ENCODE assay signal across 20 cellular contexts in the genomic region with DNA sequence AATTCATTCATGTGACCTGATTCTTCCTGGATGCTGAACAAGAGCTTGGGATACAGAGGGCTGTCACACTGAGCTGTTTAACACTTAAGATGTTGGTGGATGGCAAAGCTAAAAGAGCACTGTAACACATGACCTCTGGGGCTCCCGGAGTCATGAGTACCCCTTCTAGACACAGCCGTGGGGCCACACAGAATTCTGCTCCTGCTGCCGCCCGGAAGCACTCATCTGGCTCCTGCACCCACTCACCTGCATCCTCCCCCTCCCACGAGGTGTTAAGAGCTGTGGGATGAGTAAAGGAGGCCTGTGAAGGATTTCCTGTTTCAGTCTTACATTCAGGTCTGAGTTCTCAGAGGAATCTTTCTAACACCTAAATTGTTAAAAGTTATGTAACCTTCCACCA.
A peak's percentile ranks its signal among the peaks of the same experiment; 100 is the strongest.
DNase-seq lines count a peak whose midpoint lies in the region; ATAC-seq lines count a peak whose summit lies in the region.
"Had no signal": no experiment of that assay in that cellular context is flagged by ENCODE, and none has a peak within 500 bp of the region (broad histone marks: within the 10 kb centered on the region; RNA-seq: fewer than 3 reads in every experiment).

No MANE protein-coding gene starts in this region.

- intact Hi-C loops in activated CD4-positive, alpha-beta memory T cell treated with anti-CD3 and anti-CD28 coated beads for 36 hours (cut with micrococcal nuclease) = loop anchor here (1.0 to 10.0 kb wide), 4 partner anchors 22 to 145 kb away; no protein-coding TSS in a partner anchor

- peaks cover 4% of the 10 kb centered on the region for H3K9me3 Mint-ChIP-seq in activated CD4-positive, alpha-beta memory T cell treated with anti-CD3 and anti-CD28 coated beads for 36 hours
- no peaks in the 10 kb centered on the region for H3K9me3 Mint-ChIP-seq in activated CD4-positive, alpha-beta memory T cell treated with anti-CD3 and anti-CD28 coated beads, Interleukin-2, amount 10 ng/mL, durations not matched to agents 7 days and 5 days
- H3K9me3 Mint-ChIP-seq in activated naive CD4-positive, alpha-beta T cell treated with anti-CD3 and anti-CD28 coated beads, Interleukin-2, amount 50 U/mL, for 72 hours = peaks cover 0 to 7% of the 10 kb centered on the region in 2 donors

- H3K4me1 Mint-ChIP-seq in activated CD4-positive, alpha-beta memory T cell treated with anti-CD3 and anti-CD28 coated beads for 36 hours (ENCODE audit: low read depth) = peaks cover 28% of the 10 kb centered on the region
- H3K4me1 Mint-ChIP-seq in activated CD4-positive, alpha-beta memory T cell treated with anti-CD3 and anti-CD28 coated beads, Interleukin-2, amount 10 ng/mL, durations not matched to agents 7 days and 5 days = peaks cover 8% of the 10 kb centered on the region

- peak; percentile 45 for ATAC-seq in HG02973 (IDR thresholded peaks at IDR 0.05; ENCODE audit: unreplicated experiment)
- peak; percentile 86 to 96 for ATAC-seq in activated naive CD4-positive, alpha-beta T cell treated with anti-CD3 and anti-CD28 coated beads, Interleukin-2, amount 50 U/mL, for 72 hours
- ATAC-seq: heart right ventricle, right lobe of liver had no signal

- no peak overlapping the region for H3K4me3 Mint-ChIP-seq in activated CD4-positive, alpha-beta memory T cell treated with anti-CD3 and anti-CD28 coated beads for 36 hours
- H3K4me3 Mint-ChIP-seq in activated CD4-positive, alpha-beta memory T cell treated with anti-CD3 and anti-CD28 coated beads, Interleukin-2, amount 10 ng/mL, durations not matched to agents 7 days and 5 days = no peak overlapping the region

- CTCF ChIA-PET in activated CD4-positive, alpha-beta memory T cell treated with anti-CD3 and anti-CD28 coated beads for 36 hours (lab: Charles Lee) = no interaction called here
- CTCF ChIA-PET in activated CD4-positive, alpha-beta memory T cell treated with anti-CD3 and anti-CD28 coated beads, Interleukin-2, amount 10 ng/mL, durations not matched to agents 7 days and 5 days (lab: Charles Lee) = no interaction called here

- no peaks in the 10 kb centered on the region for H3K27me3 Mint-ChIP-seq in activated CD4-positive, alpha-beta memory T cell treated with anti-CD3 and anti-CD28 coated beads for 36 hours
- no peaks in the 10 kb centered on the region for H3K27me3 Mint-ChIP-seq in activated CD4-positive, alpha-beta memory T cell treated with anti-CD3 and anti-CD28 coated beads, Interleukin-2, amount 10 ng/mL, durations not matched to agents 7 days and 5 days

- no peak overlapping the region for H3K27ac Mint-ChIP-seq in activated CD4-positive, alpha-beta memory T cell treated with anti-CD3 and anti-CD28 coated beads for 36 hours
- H3K27ac Mint-ChIP-seq in activated CD4-positive, alpha-beta memory T cell treated with anti-CD3 and anti-CD28 coated beads, Interleukin-2, amount 10 ng/mL, durations not matched to agents 7 days and 5 days = no peak overlapping the region
- no peak overlapping the region for H3K27ac Mint-ChIP-seq in activated naive CD4-positive, alpha-beta T cell treated with anti-CD3 and anti-CD28 coated beads, Interleukin-2, amount 50 U/mL, for 72 hours

- peak; percentile 71 for DNase-seq in activated CD4-positive, alpha-beta memory T cell treated with anti-CD3 and anti-CD28 coated beads for 36 hours
- DNase-seq in activated CD4-positive, alpha-beta memory T cell treated with anti-CD3 and anti-CD28 coated beads, Interleukin-2, amount 10 ng/mL, durations not matched to agents 7 days and 5 days = no peak
- DNase-seq in activated naive CD4-positive, alpha-beta T cell treated with anti-CD3 and anti-CD28 coated beads, Interleukin-2, amount 50 U/mL, for 72 hours (ENCODE audit: low spot score in 2 of 2) = peak in 1 of 2 donors; percentile 33
- DNase-seq in stimulated activated CD4-positive, alpha-beta T cell treated with anti-CD3 and anti-CD28 coated beads, Interleukin-4, amount 100 ng/mL, for 4 hours = peak; percentile 5 to 36
- DNase-seq in NCI-H2196 (lab: John Stamatoyannopoulos, UW; ENCODE audit: unreplicated experiment) (no peak), Ammon's horn (ENCODE audit: low spot score) (no peak), medulla oblongata (ENCODE audit: extremely low spot score) (no peak)
- DNase-seq: activated CD4-positive, CD25-positive, alpha-beta regulatory T cell treated with anti-CD3 and anti-CD28 coated beads, Interleukin-2, amount 50 U/mL, for 72 hours; activated gamma-delta T cell treated with Interleukin-2 at 50 U/mL for 16 hours; colonic mucosa; DND-41; GOT3; heart right ventricle; NCI-H1436 treated with DMSO at 0.1 percent for 48 hours; NCI-H2227 treated with DMSO at 0.1 percent for 48 hours; Peyer's patch; right lobe of liver; T1000; tibial artery had no signal

- POLR2A ChIA-PET in activated CD4-positive, alpha-beta memory T cell treated with anti-CD3 and anti-CD28 coated beads for 36 hours (lab: Charles Lee) = no interaction called here
- POLR2A ChIA-PET in activated CD4-positive, alpha-beta memory T cell treated with anti-CD3 and anti-CD28 coated beads, Interleukin-2, amount 10 ng/mL, durations not matched to agents 7 days and 5 days (lab: Charles Lee) = no interaction called here

- H3K36me3 Mint-ChIP-seq in activated CD4-positive, alpha-beta memory T cell treated with anti-CD3 and anti-CD28 coated beads for 36 hours = no peaks in the 10 kb centered on the region
- no peaks in the 10 kb centered on the region for H3K36me3 Mint-ChIP-seq in activated CD4-positive, alpha-beta memory T cell treated with anti-CD3 and anti-CD28 coated beads, Interleukin-2, amount 10 ng/mL, durations not matched to agents 7 days and 5 days (ENCODE audit: low read depth)
- H3K36me3 Mint-ChIP-seq in activated naive CD4-positive, alpha-beta T cell treated with anti-CD3 and anti-CD28 coated beads, Interleukin-2, amount 50 U/mL, for 72 hours = no peaks in the 10 kb centered on the region

Comparison
In these comparisons a context has a peak if more than half of its experiments do, and no peak if none do; other contexts are left out.
1. DNase-seq: peak in activated CD4-positive, alpha-beta memory T cell treated with anti-CD3 and anti-CD28 coated beads for 36 hours (single experiment) and stimulated activated CD4-positive, alpha-beta T cell treated with anti-CD3 and anti-CD28 coated beads, Interleukin-4, amount 100 ng/mL, for 4 hours (2 of 2); none in activated CD4-positive, alpha-beta memory T cell treated with anti-CD3 and anti-CD28 coated beads, Interleukin-2, amount 10 ng/mL, durations not matched to agents 7 days and 5 days (single experiment), NCI-H2196 (single experiment), Ammon's horn (single experiment) and medulla oblongata (single experiment).